In genomic region chr18:25658476-25658875, GRCh38 we compare ENCODE assay signal across 1 cellular context.
TF ChIP-seq lines count a peak whose summit lies in the region.

No MANE protein-coding gene starts in this region.

TF ChIP-seq in GM23338, 12 proteins besides CTCF, POLR2A, EP300 and RAD21 (continued from another document):
- TF ChIP-seq, protein P1, sequence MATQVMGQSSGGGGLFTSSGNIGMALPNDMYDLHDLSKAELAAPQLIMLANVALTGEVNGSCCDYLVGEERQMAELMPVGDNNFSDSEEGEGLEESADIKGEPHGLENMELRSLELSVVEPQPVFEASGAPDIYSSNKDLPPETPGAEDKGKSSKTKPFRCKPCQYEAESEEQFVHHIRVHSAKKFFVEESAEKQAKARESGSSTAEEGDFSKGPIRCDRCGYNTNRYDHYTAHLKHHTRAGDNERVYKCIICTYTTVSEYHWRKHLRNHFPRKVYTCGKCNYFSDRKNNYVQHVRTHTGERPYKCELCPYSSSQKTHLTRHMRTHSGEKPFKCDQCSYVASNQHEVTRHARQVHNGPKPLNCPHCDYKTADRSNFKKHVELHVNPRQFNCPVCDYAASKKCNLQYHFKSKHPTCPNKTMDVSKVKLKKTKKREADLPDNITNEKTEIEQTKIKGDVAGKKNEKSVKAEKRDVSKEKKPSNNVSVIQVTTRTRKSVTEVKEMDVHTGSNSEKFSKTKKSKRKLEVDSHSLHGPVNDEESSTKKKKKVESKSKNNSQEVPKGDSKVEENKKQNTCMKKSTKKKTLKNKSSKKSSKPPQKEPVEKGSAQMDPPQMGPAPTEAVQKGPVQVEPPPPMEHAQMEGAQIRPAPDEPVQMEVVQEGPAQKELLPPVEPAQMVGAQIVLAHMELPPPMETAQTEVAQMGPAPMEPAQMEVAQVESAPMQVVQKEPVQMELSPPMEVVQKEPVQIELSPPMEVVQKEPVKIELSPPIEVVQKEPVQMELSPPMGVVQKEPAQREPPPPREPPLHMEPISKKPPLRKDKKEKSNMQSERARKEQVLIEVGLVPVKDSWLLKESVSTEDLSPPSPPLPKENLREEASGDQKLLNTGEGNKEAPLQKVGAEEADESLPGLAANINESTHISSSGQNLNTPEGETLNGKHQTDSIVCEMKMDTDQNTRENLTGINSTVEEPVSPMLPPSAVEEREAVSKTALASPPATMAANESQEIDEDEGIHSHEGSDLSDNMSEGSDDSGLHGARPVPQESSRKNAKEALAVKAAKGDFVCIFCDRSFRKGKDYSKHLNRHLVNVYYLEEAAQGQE (IDR thresholded peaks at IDR 0.05; ENCODE audit: unreplicated experiment) = no peak
- no peak for TF ChIP-seq EZH2 (IDR thresholded peaks at IDR 0.05; ENCODE audit: low read depth, unreplicated experiment)
- no peak for TF ChIP-seq STAT1 (IDR thresholded peaks at IDR 0.05; ENCODE audit: unreplicated experiment)
- no peak for TF ChIP-seq ZNF114 (CRISPR knock-in tag; IDR thresholded peaks at IDR 0.05)
